In the genomic region with DNA sequence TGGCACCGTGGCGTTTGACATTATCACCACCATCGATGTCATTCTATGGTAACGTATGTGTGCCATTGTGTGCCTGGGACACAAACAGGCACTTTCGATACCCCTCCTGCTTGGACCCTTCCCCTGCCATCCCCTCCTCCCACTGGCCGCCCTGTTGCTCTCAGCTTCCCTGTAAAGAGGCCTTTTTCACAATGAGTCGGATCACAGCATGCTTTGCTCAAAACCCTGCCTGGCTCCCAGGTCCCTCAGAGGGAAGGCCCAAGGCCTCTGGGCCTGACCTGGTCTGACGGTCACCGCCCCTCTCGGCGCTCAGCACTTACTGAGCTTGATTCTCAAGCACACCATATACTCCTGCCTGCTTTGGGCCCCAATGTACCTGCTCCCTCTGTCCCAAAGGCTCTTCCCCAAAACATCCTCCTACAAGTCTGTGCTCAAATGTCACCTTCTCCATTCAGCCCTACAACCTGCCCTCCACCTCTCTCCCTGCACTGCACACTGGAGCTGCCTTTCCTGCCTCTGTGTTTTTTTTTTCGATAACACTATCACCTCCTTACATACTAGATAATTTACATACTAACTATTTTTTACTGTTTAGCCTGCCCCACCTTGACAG, we compare ENCODE assay signal across 12 cellular contexts.
"Had no signal": no experiment of that assay in that cellular context is flagged by ENCODE, and none has a peak within 500 bp of the region (broad histone marks: within the 10 kb centered on the region; RNA-seq: fewer than 3 reads in every experiment).

No MANE protein-coding gene starts in this region.

- H3K4me1 ChIP-seq: parathyroid adenoma had no signal

- H3K9me3 ChIP-seq: esophagus squamous epithelium had no signal

- H2AFZ ChIP-seq: parathyroid adenoma had no signal

- H3K27ac ChIP-seq: esophagus squamous epithelium, parathyroid adenoma had no signal

- H3K9ac ChIP-seq: parathyroid adenoma had no signal

- H3K27me3 ChIP-seq: esophagus squamous epithelium had no signal

- H3K79me2 ChIP-seq: parathyroid adenoma had no signal

- H3K36me3 ChIP-seq: esophagus squamous epithelium had no signal

- DNase-seq: activated CD4-positive, alpha-beta T cell treated with anti-CD3 and anti-CD28 coated beads for 1 hour; activated naive CD8-positive, alpha-beta T cell treated with anti-CD3 and anti-CD28 coated beads for 36 hours; amniotic stem cell; effector memory CD8-positive, alpha-beta T cell; esophagus squamous epithelium; immature natural killer cell; naive thymus-derived CD8-positive, alpha-beta T cell; stimulated activated CD4-positive, alpha-beta T cell treated with anti-CD3 and anti-CD28 coated beads, Interleukin-4, amount 100 ng/mL, for 1 hour had no signal

- H3K4me3 ChIP-seq: esophagus squamous epithelium, smooth muscle cell had no signal

- ATAC-seq: effector memory CD8-positive, alpha-beta T cell; naive thymus-derived CD8-positive, alpha-beta T cell; sciatic nerve; stimulated activated effector memory CD8-positive, alpha-beta T cell treated with anti-CD3 and anti-CD28 coated beads, Interleukin-12 subunit alpha, Interleukin-12 subunit beta, amount 100 ng/mL, for 72 hours had no signal
